In genomic region chr3:136818191-136818850, GRCh38 we compare ENCODE assay signal across 8 cellular contexts. TPM values are rescaled to one million over a fixed set of nuclear protein-coding genes. Genes with fewer than 3 reads are reported as not detected.
DNase-seq lines count a peak whose midpoint lies in the region; ATAC-seq, FAIRE-seq and TF ChIP-seq lines count a peak whose summit lies in the region.

No MANE protein-coding gene starts in this region.

- H3K4me1 Mint-ChIP-seq in Calu3 (ENCODE audit: low read depth, unreplicated experiment) = peaks cover 27% of the 10 kb centered on the region

- BruUV-seq in Calu3 (replicated peaks; lab: Mats Ljungman, UMichigan) (no TSS peak), K562 (replicated peaks; lab: Mats Ljungman, UMichigan) (no TSS peak)

- in situ Hi-C loops in K562 (cut with MboI) = no loop called here

- POLR2A ChIA-PET in RWPE1 (lab: Yijun Ruan, JAX; ENCODE audit: low non-redundant PET) = no interaction called here
- POLR2A ChIA-PET in K562 (lab: Yijun Ruan, JAX) = no interaction called here

- peak overlapping the region; percentile 57 for H3K4me3 ChIP-seq in K562
- H3K4me3 ChIP-seq in iPS-18c (ENCODE audit: insufficient read depth, low read depth, low read length) = peak overlapping the region; percentile 73
- peak overlapping the region; percentile 73 to 89 (median 75) for H3K4me3 ChIP-seq in skeletal muscle tissue (ENCODE audit: low read length in 3 of 3)

- intact Hi-C loops in Calu3 (cut with micrococcal nuclease; ENCODE audit: unreplicated experiment) (loop anchor here (1.0 to 10.0 kb wide), 5 partner anchors 16 to 274 kb away; partner anchors contain the start of genes IL20RB and NCK1), K562 (cut with micrococcal nuclease) (loop anchor here (1.0 kb wide), 1 partner anchor 196 kb away; no protein-coding TSS in a partner anchor)

- TF ChIP-seq CTCF in Calu3 (IDR thresholded peaks at IDR 0.05; ENCODE audit: unreplicated experiment) (no peak), RWPE1 (conservative IDR thresholded peaks at IDR 0.05; ENCODE audit: low read depth) (no peak), K562 (IDR thresholded peaks at IDR 0.05 in 2 of 3, conservative IDR thresholded peaks at IDR 0.05 in 1 of 3; ENCODE audit: insufficient read depth in 2 of 3, low read depth in 1 of 3, low read length in 3 of 3) (peak; percentile 8 to 52 (median 45); a peak in 4 of 6 replicates)

- H3K27ac Mint-ChIP-seq in Calu3 (ENCODE audit: unreplicated experiment) = peak overlapping the region; percentile 92

- H3K36me3 ChIP-seq in K562 (ENCODE audit: control insufficient read depth, insufficient read depth, low read length) (no peaks in the 10 kb centered on the region; the same call in 2 of the 3 replicates), skeletal muscle tissue (ENCODE audit: control insufficient read depth in 3 of 3, insufficient read depth in 3 of 3, low read length in 3 of 3) (no peaks in the 10 kb centered on the region)

- TF ChIP-seq EP300 in K562 (IDR thresholded peaks at IDR 0.05; ENCODE audit: low read length) = no peak

- DNase-seq in Calu3 (peak; percentile 84), RWPE1 (ENCODE audit: low spot score) (peak; percentile 17), K562 (ENCODE audit: extremely low read depth in 1 of 4, low spot score in 3 of 4) (peak; percentile 11 to 70 (median 36))

- peak; percentile 44; the same call in 1 of the 2 replicates for TF ChIP-seq POLR2A in K562 (conservative IDR thresholded peaks at IDR 0.05)

- no peaks in the 10 kb centered on the region for H3K27me3 Mint-ChIP-seq in Calu3 (ENCODE audit: unreplicated experiment)

- H3K9me1 ChIP-seq in K562 (ENCODE audit: control insufficient read depth, insufficient read depth, low read length) = no peaks in the 10 kb centered on the region

- H3K4me1 ChIP-seq in K562 (replicated peaks in 1 of 2; ENCODE audit: control insufficient read depth in 2 of 2, insufficient read depth in 2 of 2, low read length in 2 of 2) = peaks cover 2 to 17% of the 10 kb centered on the region in 2 experiments; a peak in 4 of 5 replicates
- H3K4me1 ChIP-seq in skeletal muscle tissue (ENCODE audit: control insufficient read depth in 3 of 3, insufficient read depth in 3 of 3, low read length in 3 of 3) = peaks cover 7 to 18% (median 14%) of the 10 kb centered on the region in 3 donors

- H2AFZ ChIP-seq in K562 (ENCODE audit: low read depth, low read length) = peak overlapping the region; percentile 95

- H3K27ac ChIP-seq in RWPE1 = peak overlapping the region; percentile 84
- H3K27ac ChIP-seq in K562 (ENCODE audit: extremely low read depth, low read depth, low read length) = peak overlapping the region; percentile 73; the same call in 2 of the 3 replicates
- peak overlapping the region; percentile 41 for H3K27ac ChIP-seq in skeletal muscle tissue (ENCODE audit: low read depth, low read length)

- no peaks in the 10 kb centered on the region for H3K9me3 ChIP-seq in K562 (replicated peaks; ENCODE audit: control insufficient read depth, insufficient read depth, low read depth, low read length)
- no peaks in the 10 kb centered on the region for H3K9me3 ChIP-seq in iPS-18c (ENCODE audit: control insufficient read depth, insufficient read depth, low read length)
- no peaks in the 10 kb centered on the region for H3K9me3 ChIP-seq in skeletal muscle tissue (ENCODE audit: control insufficient read depth in 3 of 3, low read length in 3 of 3)

- peak overlapping the region; percentile 90 for H3K4me3 Mint-ChIP-seq in Calu3 (ENCODE audit: low read depth, unreplicated experiment)

- no peaks in the 10 kb centered on the region for H4K20me1 ChIP-seq in K562 (replicated peaks; ENCODE audit: control insufficient read depth, insufficient read depth, low read length)

- CTCF ChIA-PET in Calu3 (lab: Charles Lee) = interaction anchor here (0.6 to 1.0 kb wide), 4 partner anchors 66 to 510 kb away, joined by 3 to 8 read pairs (median 4); partner anchors contain the start of gene STAG1
- CTCF ChIA-PET in RWPE1 (lab: Yijun Ruan, JAX) = no interaction called here
- CTCF ChIA-PET in K562 (lab: Yijun Ruan, JAX; ENCODE audit: low intra/inter-chr PET ratio) = interaction anchor here (1.0 kb wide), 1 partner anchor 65 kb away, joined by 3 read pairs; no protein-coding TSS in a partner anchor

- H3K79me2 ChIP-seq in K562 (ENCODE audit: control insufficient read depth, insufficient read depth, low read length) = no peaks in the 10 kb centered on the region; the same call in 2 of the 3 replicates

- ATAC-seq in HG02610 (IDR thresholded peaks at IDR 0.05; ENCODE audit: unreplicated experiment) (peak; percentile 54), K562 (peak; percentile 85), GM18909 (IDR thresholded peaks at IDR 0.05; ENCODE audit: poor library complexity, unreplicated experiment) (no peak), HG03095 (IDR thresholded peaks at IDR 0.05; ENCODE audit: unreplicated experiment) (no peak)

- H3K9me3 Mint-ChIP-seq in Calu3 (ENCODE audit: low read depth, unreplicated experiment) = peaks cover 3% of the 10 kb centered on the region

- peak overlapping the region; percentile 74 for H3K4me2 ChIP-seq in K562 (ENCODE audit: insufficient read depth, low read length)

- 5% methylated on average over 9 of the region's 10 CpGs for WGBS in K562 (ENCODE audit: insufficient coverage, low coverage, missing lambda C conversion rate)

- FAIRE-seq in K562 (lab: Jason Lieb, UNC) = peak; percentile 80

- peaks cover 29% of the 10 kb centered on the region for H3K36me3 Mint-ChIP-seq in Calu3 (ENCODE audit: insufficient read depth, unreplicated experiment)

- H3K27me3 ChIP-seq in K562 (ENCODE audit: control insufficient read depth in 2 of 2, insufficient read depth in 2 of 2, low read length in 2 of 2) = no peaks in the 10 kb centered on the region
- peaks cover 0 to 26% (median 17%) of the 10 kb centered on the region in 3 donors for H3K27me3 ChIP-seq in skeletal muscle tissue (ENCODE audit: control insufficient read depth in 3 of 3, insufficient read depth in 3 of 3, low read length in 3 of 3)

- H3K9ac ChIP-seq in K562 (ENCODE audit: insufficient read depth in 1 of 2, low read depth in 2 of 2, low read length in 2 of 2) (peak overlapping the region; percentile 68 to 92), skeletal muscle tissue (ENCODE audit: low read depth in 1 of 3, low read length in 3 of 3) (peak overlapping the region; percentile 63 to 80 (median 71))

- TF ChIP-seq RAD21 in K562 (CRISPR knock-in tag; conservative IDR thresholded peaks at IDR 0.05 in 1 of 2, IDR thresholded peaks at IDR 0.05 in 1 of 2) = peak; percentile 17 to 51; a peak in 2 of 4 replicates

TF ChIP-seq in K562, 482 proteins besides CTCF, POLR2A, EP300 and RAD21 (continues in another document):
- TF ChIP-seq ZFP30 (CRISPR knock-in tag; IDR thresholded peaks at IDR 0.05; ENCODE audit: borderline replicate concordance) = no peak
- peak; percentile 37; the same call in 1 of the 2 replicates for TF ChIP-seq PKNOX1 (IDR thresholded peaks at IDR 0.05)

RNA-seq across cellular contexts. Expression of gene SLC35G2, which starts 0.6 kb away (rescaled TPM):
- total RNA-seq in Calu3 (2022) (31.0 and 31.4 TPM in 2 replicates), K562 (2014; rRNA removed) (2.1 and 3.6 TPM in 2 replicates), K562 (2014; rRNA removed; fragmentation: Illumina TruSeq; extraction: Trizol) (3.2 and 4.3 TPM in 2 replicates), K562 (2015; rRNA removed; fragmentation: Illumina TruSeq; extraction: Trizol) (2.8 and 3.8 TPM in 2 replicates), K562 (2021) (2.1 and 3.1 TPM in 2 replicates), skeletal muscle tissue (2.1 TPM)
- total RNA-seq in K562 (2011; cell fraction: chromatin; rRNA removed; ENCODE audit: low replicate concordance) = 7.0 and 14.8 TPM in 2 replicates
- total RNA-seq in K562 (2011; cell fraction: nucleolus; rRNA removed) = 5.0 and 6.0 TPM in 2 replicates
- total RNA-seq in K562 (2011; cell fraction: nucleoplasm; rRNA removed) = 9.5 and 10.6 TPM in 2 replicates
- polyA plus RNA-seq in K562 (2011; rRNA removed) (4.5 and 5.9 TPM in 2 replicates), K562 (2014; fragmentation: Illumina TruSeq; extraction: Trizol) (2.6 and 3.0 TPM in 2 replicates), K562 (2014; fragmentation: Nextera tagmentation; extraction: Ambion mirVana) (1 to 10 TPM; 2.8 to 3.1 TPM), K562 (2014; rRNA removed) (2.7 and 3.3 TPM in 2 replicates)
- 1.5 and 3.7 TPM in 2 replicates for polyA plus RNA-seq in K562 (2011; cell fraction: cytosol; rRNA removed)
- polyA plus RNA-seq in K562 (2011; cell fraction: nucleus; rRNA removed) = 4.5 and 5.1 TPM in 2 replicates
- 2.3 and 2.6 TPM in 2 replicates for polyA plus RNA-seq in K562 (2012)
- polyA minus RNA-seq in K562 (2011; rRNA and poly(A)+ RNA removed) = 3.9 and 5.0 TPM in 2 replicates
- 0.91 and 2.0 TPM in 2 replicates for polyA minus RNA-seq in K562 (2011; cell fraction: cytosol; rRNA and poly(A)+ RNA removed)
- 3.2 and 3.5 TPM in 2 replicates for polyA minus RNA-seq in K562 (2011; cell fraction: nucleus; rRNA and poly(A)+ RNA removed)

RNA-seq across cellular contexts. Expression of gene NCK1, which starts 43.7 kb away (rescaled TPM):
- total RNA-seq in Calu3 (2022) = 108 and 127 TPM in 2 replicates
- total RNA-seq in K562 (2011; cell fraction: chromatin; rRNA removed; ENCODE audit: low replicate concordance) = 18.7 and 56.8 TPM in 2 replicates
- 11.3 and 15.9 TPM in 2 replicates for total RNA-seq in K562 (2011; cell fraction: nucleolus; rRNA removed)
- 30.7 and 64.5 TPM in 2 replicates for total RNA-seq in K562 (2011; cell fraction: nucleoplasm; rRNA removed)
- total RNA-seq in K562 (2014; rRNA removed) = 14.9 and 23.2 TPM in 2 replicates
- 24.4 and 25.0 TPM in 2 replicates for total RNA-seq in K562 (2014; rRNA removed; fragmentation: Illumina TruSeq; extraction: Trizol)
- 23.2 and 27.1 TPM in 2 replicates for total RNA-seq in K562 (2015; rRNA removed; fragmentation: Illumina TruSeq; extraction: Trizol)
- 22.6 and 23.2 TPM in 2 replicates for total RNA-seq in K562 (2021)
- polyA plus RNA-seq in K562 (2011; rRNA removed) = 22.9 and 30.5 TPM in 2 replicates
- 4.0 and 8.7 TPM in 2 replicates for polyA plus RNA-seq in K562 (2011; cell fraction: cytosol; rRNA removed)
- 6.3 and 11.6 TPM in 2 replicates for polyA plus RNA-seq in K562 (2011; cell fraction: nucleus; rRNA removed)
- 17.4 and 19.4 TPM in 2 replicates for polyA plus RNA-seq in K562 (2012)
- polyA plus RNA-seq in K562 (2014; fragmentation: Illumina TruSeq; extraction: Trizol) = 26.4 and 30.0 TPM in 2 replicates
- 10 to 100 TPM; 17.3 to 24.4 TPM for polyA plus RNA-seq in K562 (2014; fragmentation: Nextera tagmentation; extraction: Ambion mirVana)
- polyA plus RNA-seq in K562 (2014; rRNA removed) = 22.2 and 25.7 TPM in 2 replicates
- polyA minus RNA-seq in K562 (2011; rRNA and poly(A)+ RNA removed) = 46.4 and 62.6 TPM in 2 replicates
- 13.9 and 16.8 TPM in 2 replicates for polyA minus RNA-seq in K562 (2011; cell fraction: cytosol; rRNA and poly(A)+ RNA removed)
- polyA minus RNA-seq in K562 (2011; cell fraction: nucleus; rRNA and poly(A)+ RNA removed) = 18.2 and 29.5 TPM in 2 replicates
- 36.5 TPM for total RNA-seq in skeletal muscle tissue

Comparison
In these comparisons a context has a peak if more than half of its experiments do, and no peak if none do; other contexts are left out.
1. DNase-seq: peak in every context shown above with its lines; median percentile 84 in Calu3; 36 in K562; 17 in RWPE1.
2. CTCF ChIP-seq: peak in K562 (3 of 3); none in Calu3 (single experiment) and RWPE1 (single experiment).
3. ATAC-seq: peak in HG02610 (single experiment) and K562 (single experiment); none in GM18909 (single experiment) and HG03095 (single experiment).
4. Peak in every context shown above with its lines, with median percentiles within 50 percentile points of each other: H3K27ac ChIP-seq and H3K4me3 ChIP-seq.